19 cellular contexts compared by ENCODE assay signal in the genomic region with DNA sequence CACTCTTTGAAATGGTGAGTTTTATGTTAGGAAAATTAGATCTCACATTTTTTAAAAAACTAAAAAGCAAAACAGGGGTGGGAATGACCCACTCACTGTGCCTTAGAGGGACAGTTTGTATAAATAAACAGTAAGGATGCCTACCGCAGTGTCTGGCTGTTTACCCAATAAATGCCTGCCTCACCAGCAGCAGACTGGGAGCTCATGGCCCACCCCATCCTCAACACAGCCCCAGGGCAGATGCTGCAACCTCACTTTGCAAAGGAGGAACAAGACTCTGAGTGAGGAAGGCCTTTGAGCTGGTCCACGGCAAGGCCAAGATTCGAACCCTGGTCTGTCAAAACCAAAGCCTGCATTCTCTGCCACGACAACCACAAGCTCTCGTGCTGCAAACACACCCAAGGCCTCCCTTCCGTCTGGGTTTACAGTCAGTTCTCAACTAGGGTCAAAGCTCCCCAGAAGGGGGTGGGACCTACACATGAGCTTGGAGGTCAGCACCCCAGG.
DNase-seq lines count a peak whose midpoint lies in the region; ATAC-seq, FAIRE-seq and TF ChIP-seq lines count a peak whose summit lies in the region.
"Had no signal": no experiment of that assay in that cellular context is flagged by ENCODE, and none has a peak within 500 bp of the region (broad histone marks: within the 10 kb centered on the region; RNA-seq: fewer than 3 reads in every experiment).

No MANE protein-coding gene starts in this region.

- H2AFZ ChIP-seq in H1 (ENCODE audit: low read length): no peak overlapping the region

- H3K23me2 ChIP-seq in H1 (ENCODE audit: low read depth, low read length): no peaks in the 10 kb centered on the region

- H2BK120ac ChIP-seq in H1 (replicated peaks; ENCODE audit: low read depth, low read length): no peak overlapping the region

- no peak for TF ChIP-seq RAD21 in H1 (IDR thresholded peaks at IDR 0.05 in 1 of 2, conservative IDR thresholded peaks at IDR 0.05 in 1 of 2; ENCODE audit: low read depth in 2 of 2, low read length in 2 of 2)

- CTCF ChIA-PET in H1 (lab: Charles Lee; ENCODE audit: partially characterized antibody): interaction anchor here (2.1 kb wide), 1 partner anchor 144 kb away, joined by 5 read pairs; no protein-coding TSS in a partner anchor
- CTCF ChIA-PET in RWPE1 (lab: Yijun Ruan, JAX): no interaction called here

- H3K23ac ChIP-seq in H1 (ENCODE audit: insufficient read length): no peak overlapping the region

- H3K79me1 ChIP-seq in H1 (ENCODE audit: low read depth, low read length): no peaks in the 10 kb centered on the region

- H4K8ac ChIP-seq in H1 (ENCODE audit: extremely low read depth, insufficient read depth, low read length): no peak overlapping the region

- POLR2A ChIA-PET in H1 (lab: Charles Lee; ENCODE audit: partially characterized antibody) (interaction anchor here (1.1 kb wide), 1 partner anchor 13 kb away, joined by 3 read pairs; no protein-coding TSS in a partner anchor), RWPE1 (lab: Yijun Ruan, JAX; ENCODE audit: low non-redundant PET) (no interaction called here)

- no peak overlapping the region for H3K56ac ChIP-seq in H1 (replicated peaks; ENCODE audit: insufficient read length, low read depth, low read length)

- H3K27ac ChIP-seq in SJCRH30 (no peak overlapping the region), H1 (ENCODE audit: low read depth, low read length) (no peak overlapping the region), RWPE1 (no peak overlapping the region)
- H3K27ac ChIP-seq: HL-60 had no signal

- no peak overlapping the region for H4K91ac ChIP-seq in H1 (replicated peaks; ENCODE audit: insufficient read length, low read length)

- no peak overlapping the region for H2AK5ac ChIP-seq in H1 (ENCODE audit: low read depth, low read length)

- no peak overlapping the region for H3K14ac ChIP-seq in H1 (ENCODE audit: insufficient read length)

- no peak for TF ChIP-seq CTCF in H1 (IDR thresholded peaks at IDR 0.05; ENCODE audit: control extremely low read depth in 1 of 3, insufficient read depth in 1 of 3, low read depth in 1 of 3, low read length in 3 of 3)
- no peak for TF ChIP-seq CTCF in RWPE1 (conservative IDR thresholded peaks at IDR 0.05; ENCODE audit: low read depth)

- no peak for FAIRE-seq in H1 (lab: Jason Lieb, UNC)
- FAIRE-seq: GM18507 had no signal

- H2BK5ac ChIP-seq in H1 (ENCODE audit: low read depth, low read length): no peak overlapping the region

- H3K27me3 ChIP-seq in SJCRH30: no peaks in the 10 kb centered on the region
- H3K27me3 ChIP-seq in H1 (replicated peaks in 1 of 4; ENCODE audit: control insufficient read depth in 3 of 4, extremely low read depth in 1 of 4, insufficient read depth in 3 of 4, low read length in 3 of 4): no peaks in the 10 kb centered on the region

- H4K20me1 ChIP-seq in H1 (replicated peaks in 1 of 2; ENCODE audit: control insufficient read depth in 1 of 2, insufficient read depth in 2 of 2, low read length in 2 of 2): no peaks in the 10 kb centered on the region

- peak overlapping the region; percentile 72; the same call in 1 of the 2 replicates for H2BK15ac ChIP-seq in H1 (ENCODE audit: low read length)

- H3K4me2 ChIP-seq in H1 (ENCODE audit: insufficient read depth in 1 of 2, low read depth in 2 of 2, low read length in 2 of 2): no peak overlapping the region

- no peak for TF ChIP-seq POLR2A in H1 (IDR thresholded peaks at IDR 0.05; ENCODE audit: control extremely low read depth in 1 of 2, low read depth in 2 of 2, low read length in 2 of 2)

- H4K5ac ChIP-seq in H1 (ENCODE audit: insufficient read length, low read depth, low read length): no peak overlapping the region

- H3K4ac ChIP-seq in H1 (replicated peaks; ENCODE audit: insufficient read length, low read depth, low read length): no peak overlapping the region

- no peak overlapping the region for H2BK20ac ChIP-seq in H1 (ENCODE audit: low read length)

- H3K4me1 ChIP-seq in SJCRH30 (peaks cover 10% of the 10 kb centered on the region; the same call in 1 of the 2 replicates), H1 (replicated peaks in 1 of 4; ENCODE audit: control insufficient read depth in 3 of 4, insufficient read depth in 4 of 4, low read length in 3 of 4) (no peaks in the 10 kb centered on the region)

- H3K79me2 ChIP-seq in H1 (ENCODE audit: control insufficient read depth in 1 of 2, insufficient read depth in 2 of 2, low read length in 2 of 2): no peaks in the 10 kb centered on the region

- H3K9ac ChIP-seq in H1 (replicated peaks in 1 of 4; ENCODE audit: extremely low read depth in 1 of 4, low read depth in 3 of 4, low read length in 3 of 4): no peak overlapping the region

- no peaks in the 10 kb centered on the region for H3K9me3 ChIP-seq in SJCRH30 (replicated peaks)
- 0 out of 4 replicates have a peak, but pooled peaks cover 0 to 3% of the 10 kb centered on the region in 2 experiments for H3K9me3 ChIP-seq in H1 (ENCODE audit: insufficient read depth in 2 of 2, low read depth in 1 of 2, low read length in 1 of 2)

- DNase-seq in ELR (ENCODE audit: low read depth) (peak; percentile 30), SJCRH30 (peak; percentile 73 to 80), H1 (ENCODE audit: low read depth in 1 of 2, low spot score in 2 of 2) (no peak), RWPE1 (ENCODE audit: low spot score) (no peak), GF-D8 (lab: John Stamatoyannopoulos, UW) (no peak)
- DNase-seq in activated CD4-positive, CD25-positive, alpha-beta regulatory T cell (lab: John Stamatoyannopoulos, UW): no peak
- DNase-seq: C1 segment of cervical spinal cord; CD4-positive, alpha-beta T cell; DMS79; EL; GDM1; GOT3; HCEC 1CT; HFFc6; Kasumi-1; KBM-7 had no signal

- H3K18ac ChIP-seq in H1 (ENCODE audit: extremely low read depth, low read length): no peak overlapping the region

- H3K36me3 ChIP-seq in SJCRH30 (no peaks in the 10 kb centered on the region), H1 (ENCODE audit: control insufficient read depth in 2 of 4, insufficient read depth in 4 of 4, low read length in 3 of 4) (no peaks in the 10 kb centered on the region)

- ATAC-seq in GM18517 (IDR thresholded peaks at IDR 0.05; ENCODE audit: unreplicated experiment): no peak

- H2BK12ac ChIP-seq in H1 (ENCODE audit: low read depth, low read length): peak overlapping the region; percentile 27; the same call in 1 of the 2 replicates

- TF ChIP-seq EP300 in H1 (IDR thresholded peaks at IDR 0.05; ENCODE audit: borderline replicate concordance in 1 of 2, low read depth in 2 of 2, low read length in 2 of 2): no peak

- WGBS in H1 (ENCODE audit: extremely low coverage in 1 of 2, insufficient coverage in 1 of 2, insufficient read length in 1 of 2, insufficient replicate concordance in 2 of 2, low coverage in 1 of 2, low lambda C conversion rate in 2 of 2, missing lambda C conversion rate in 1 of 2), 2 experiments: 94% methylated on average over 6 of the region's 6 CpGs; no CpG with 5 or more reads in 1 of the 2 experiments

- H3K4me3 ChIP-seq in SJCRH30 (no peak overlapping the region), H1 (ENCODE audit: extremely low read depth in 1 of 4, insufficient read depth in 2 of 4, low read depth in 3 of 4, low read length in 4 of 4) (no peak overlapping the region)

TF ChIP-seq in H1, 55 proteins besides CTCF, POLR2A, EP300 and RAD21:
- TF ChIP-seq EZH2 (IDR thresholded peaks at IDR 0.05; ENCODE audit: low read depth, low read length, severe bottlenecking) (no peak), SUZ12 (IDR thresholded peaks at IDR 0.05; ENCODE audit: low read length) (no peak), ASH2L (IDR thresholded peaks at IDR 0.05; ENCODE audit: low read length) (no peak), EGR1 (IDR thresholded peaks at IDR 0.05; ENCODE audit: borderline replicate concordance, low read depth, low read length) (no peak), CHD2 (IDR thresholded peaks at IDR 0.05; ENCODE audit: low read length) (no peak)
TF ChIP-seq in H1: peak in this region for 0.

Comparison
In these comparisons a context has a peak if more than half of its experiments do, and no peak if none do; other contexts are left out.
1. DNase-seq: peak in ELR (single experiment) and SJCRH30 (2 of 2); none in H1 (0 of 2), RWPE1 (single experiment), activated CD4-positive, CD25-positive, alpha-beta regulatory T cell (0 of 4) and GF-D8 (single experiment).